In genomic region chr1:231613419-231614349, GRCh38 we compare ENCODE assay signal across 1 cellular context.
A peak's percentile ranks its signal among the peaks of the same experiment; 100 is the strongest.
TF ChIP-seq lines count a peak whose summit lies in the region.

No MANE protein-coding gene starts in this region.

TF ChIP-seq in K562, 482 proteins besides CTCF, POLR2A, EP300 and RAD21:
- TF ChIP-seq ZZZ3 (IDR thresholded peaks at IDR 0.05), result no peak
- peak; percentile 62 for TF ChIP-seq PKNOX1 (IDR thresholded peaks at IDR 0.05)
- no peak for TF ChIP-seq NBN (IDR thresholded peaks at IDR 0.05; ENCODE audit: low read depth)
